ENCODE assay signal across 15 cellular contexts in the genomic region with DNA sequence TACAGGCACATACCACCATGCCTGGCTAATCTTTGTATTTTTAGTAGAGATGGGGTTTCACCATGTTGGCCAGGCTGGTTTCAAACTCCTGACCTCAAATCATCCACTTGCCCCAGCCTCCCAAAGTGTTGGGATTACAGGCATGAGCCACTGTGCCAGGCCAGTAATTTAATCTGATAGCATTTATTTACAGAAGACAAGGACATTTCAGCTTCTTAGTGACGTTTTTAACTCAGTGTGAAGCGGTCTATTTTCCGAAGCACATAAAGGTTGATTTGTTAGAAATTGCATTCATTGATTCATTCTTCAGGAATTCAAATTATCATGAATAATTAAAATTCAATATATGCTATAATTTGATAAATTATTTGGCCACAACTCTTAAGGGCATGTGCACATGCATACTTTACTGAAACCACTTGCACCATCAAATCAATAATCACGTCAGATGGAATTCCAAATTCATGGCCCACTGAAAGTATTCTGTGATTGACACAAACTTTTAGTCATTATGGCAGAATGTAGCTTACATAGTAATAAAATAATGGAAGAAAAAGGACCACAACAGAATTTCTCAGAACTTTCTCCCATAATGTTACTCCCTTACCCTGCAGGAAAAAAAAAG.
DNase-seq lines count a peak whose midpoint lies in the region; ATAC-seq, FAIRE-seq and TF ChIP-seq lines count a peak whose summit lies in the region.
"Had no signal": no experiment of that assay in that cellular context is flagged by ENCODE, and none has a peak within 500 bp of the region (broad histone marks: within the 10 kb centered on the region; RNA-seq: fewer than 3 reads in every experiment).

No MANE protein-coding gene starts in this region.

- peak overlapping the region in 1 of 2 experiments; percentile 72; a peak in 1 of 4 replicates for H3K27ac ChIP-seq in SK-N-SH (ENCODE audit: low read depth in 2 of 2, low read length in 1 of 2)
- H3K27ac ChIP-seq in pancreas: peak overlapping the region in 1 of 4 donors; percentile 44
- H3K27ac ChIP-seq: BLaER1, HL-60 had no signal

- no peaks in the 10 kb centered on the region for H3K27me3 Mint-ChIP-seq in type B pancreatic cell
- peaks cover 13% of the 10 kb centered on the region for H3K27me3 Mint-ChIP-seq in activated T-helper 2 cell treated with anti-CD3 and anti-CD28 coated beads, Interferon-gamma antibody, Interleukin-2, Interleukin-4, amounts not matched to agents 10 μg/mL and 5 μg/mL and 100 μg/mL, durations not matched to agents 14 hours and 24 hours and 36 hours (ENCODE audit: low read depth)
- H3K27me3 Mint-ChIP-seq: CD4-positive, CD25-positive, alpha-beta regulatory T cell had no signal

- H3K79me2 ChIP-seq in SK-N-SH (ENCODE audit: insufficient read depth): no peaks in the 10 kb centered on the region

- peaks cover 0 to 14% of the 10 kb centered on the region in 2 experiments; a peak in 2 of 4 replicates for H3K4me1 ChIP-seq in SK-N-SH (ENCODE audit: control insufficient read depth in 1 of 2, insufficient read depth in 2 of 2, low read depth in 1 of 2, low read length in 1 of 2)
- no peaks in the 10 kb centered on the region for H3K4me1 ChIP-seq in pancreas

- intact Hi-C loops in pancreas (cut with DNase I): no loop called here
- intact Hi-C loops in activated T-helper 2 cell treated with anti-CD3 and anti-CD28 coated beads, Interferon-gamma antibody, Interleukin-2, Interleukin-4, amounts not matched to agents 10 μg/mL and 5 μg/mL and 100 μg/mL, durations not matched to agents 14 hours and 24 hours and 36 hours (cut with micrococcal nuclease): no loop called here

- H3K4me1 Mint-ChIP-seq in type B pancreatic cell (ENCODE audit: unreplicated experiment): peaks cover 24% of the 10 kb centered on the region
- peaks cover 8% of the 10 kb centered on the region for H3K4me1 Mint-ChIP-seq in activated T-helper 2 cell treated with anti-CD3 and anti-CD28 coated beads, Interferon-gamma antibody, Interleukin-2, Interleukin-4, amounts not matched to agents 10 μg/mL and 5 μg/mL and 100 μg/mL, durations not matched to agents 14 hours and 24 hours and 36 hours (ENCODE audit: low read depth)

- H3K36me3 ChIP-seq in SK-N-SH (replicated peaks in 1 of 2; ENCODE audit: control insufficient read depth in 1 of 2, insufficient read depth in 2 of 2, low read length in 1 of 2) (no peaks in the 10 kb centered on the region), pancreas (no peaks in the 10 kb centered on the region)

- no peak for TF ChIP-seq EP300 in SK-N-SH (IDR thresholded peaks at IDR 0.05; ENCODE audit: borderline replicate concordance in 1 of 2, low read depth in 1 of 2, low read length in 1 of 2)

- H3K9me3 ChIP-seq in SK-N-SH: no peaks in the 10 kb centered on the region
- H3K9me3 ChIP-seq in pancreas: peaks cover 0 to 4% (median 0%) of the 10 kb centered on the region in 4 donors
- H3K9me3 ChIP-seq: BLaER1 had no signal

- FAIRE-seq in pancreas (lab: Jason Lieb, UNC): no peak

- H3F3A ChIP-seq in SK-N-SH (replicated peaks; ENCODE audit: insufficient read depth): no peaks in the 10 kb centered on the region

- POLR2A ChIA-PET in SK-N-SH (lab: Yijun Ruan, JAX): no interaction called here

- 65% methylated on average over 4 of the region's 4 CpGs for WGBS in SK-N-SH (ENCODE audit: low lambda C conversion rate)
- WGBS in pancreas, 2 donors: 30 to 32% methylated on average over 4 of the region's 4 CpGs

- no peak for DNase-seq in SK-N-SH
- peak in 1 of 6 donors; percentile 15 for DNase-seq in pancreas
- DNase-seq in type B pancreatic cell (ENCODE audit: extremely low spot score, unreplicated experiment): no peak
- DNase-seq in activated CD4-positive, alpha-beta T cell treated with anti-CD3 and anti-CD28 coated beads for 1 hour: no peak
- no peak for DNase-seq in activated T-helper 2 cell treated with anti-CD3 and anti-CD28 coated beads, Interferon-gamma antibody, Interleukin-2, Interleukin-4, amounts not matched to agents 10 μg/mL and 5 μg/mL and 100 μg/mL, durations not matched to agents 14 hours and 24 hours and 36 hours (ENCODE audit: low spot score)
- no peak for DNase-seq in C1 segment of cervical spinal cord (lab: John Stamatoyannopoulos, UW)
- DNase-seq: 8988T; AML-193; CD4-positive, CD25-positive, alpha-beta regulatory T cell; DMS53; GF-D8; HCEC 1CT had no signal

- H3K27ac Mint-ChIP-seq in type B pancreatic cell: peak overlapping the region; percentile 40
- no peak overlapping the region for H3K27ac Mint-ChIP-seq in activated T-helper 2 cell treated with anti-CD3 and anti-CD28 coated beads, Interferon-gamma antibody, Interleukin-2, Interleukin-4, amounts not matched to agents 10 μg/mL and 5 μg/mL and 100 μg/mL, durations not matched to agents 14 hours and 24 hours and 36 hours

- H3K9me2 ChIP-seq in SK-N-SH: no peaks in the 10 kb centered on the region

- H3K36me3 Mint-ChIP-seq in type B pancreatic cell: no peaks in the 10 kb centered on the region
- H3K36me3 Mint-ChIP-seq in activated T-helper 2 cell treated with anti-CD3 and anti-CD28 coated beads, Interferon-gamma antibody, Interleukin-2, Interleukin-4, amounts not matched to agents 10 μg/mL and 5 μg/mL and 100 μg/mL, durations not matched to agents 14 hours and 24 hours and 36 hours (ENCODE audit: low read depth): no peaks in the 10 kb centered on the region

- CTCF ChIA-PET in SK-N-SH (lab: Yijun Ruan, JAX): no interaction called here

- H3K9me3 Mint-ChIP-seq in type B pancreatic cell: no peaks in the 10 kb centered on the region
- no peaks in the 10 kb centered on the region for H3K9me3 Mint-ChIP-seq in activated T-helper 2 cell treated with anti-CD3 and anti-CD28 coated beads, Interferon-gamma antibody, Interleukin-2, Interleukin-4, amounts not matched to agents 10 μg/mL and 5 μg/mL and 100 μg/mL, durations not matched to agents 14 hours and 24 hours and 36 hours

- H4K20me1 ChIP-seq in SK-N-SH (ENCODE audit: insufficient read depth): no peaks in the 10 kb centered on the region
- H4K20me1 ChIP-seq: BLaER1 had no signal

- TF ChIP-seq CTCF in SK-N-SH (IDR thresholded peaks at IDR 0.05): no peak
- no peak for TF ChIP-seq CTCF in pancreas (IDR thresholded peaks at IDR 0.05)
- TF ChIP-seq CTCF in type B pancreatic cell (conservative IDR thresholded peaks at IDR 0.05): no peak

- ATAC-seq in SK-N-SH treated with all-trans-retinoic acid at 6 μM for 48 hours (no peak), pancreas (peak; percentile 40 to 78 (median 68))

- TF ChIP-seq RAD21 in SK-N-SH (IDR thresholded peaks at IDR 0.05; ENCODE audit: low read length): no peak

- no peak overlapping the region for H3K9ac ChIP-seq in SK-N-SH
- H3K9ac ChIP-seq: BLaER1 had no signal

- H3K4me3 Mint-ChIP-seq in type B pancreatic cell: no peak overlapping the region
- H3K4me3 Mint-ChIP-seq in activated T-helper 2 cell treated with anti-CD3 and anti-CD28 coated beads, Interferon-gamma antibody, Interleukin-2, Interleukin-4, amounts not matched to agents 10 μg/mL and 5 μg/mL and 100 μg/mL, durations not matched to agents 14 hours and 24 hours and 36 hours (ENCODE audit: low read depth): no peak overlapping the region
- H3K4me3 Mint-ChIP-seq: CD4-positive, CD25-positive, alpha-beta regulatory T cell had no signal

- no peak overlapping the region for H2AFZ ChIP-seq in SK-N-SH (ENCODE audit: low read depth)

- H3K4me3 ChIP-seq in SK-N-SH (ENCODE audit: low read depth in 2 of 2, low read length in 1 of 2) (no peak overlapping the region), pancreas (no peak overlapping the region)
- H3K4me3 ChIP-seq: BLaER1 had no signal

- 0 out of 2 replicates have a peak overlapping the region, but pooled peaks have one; percentile 14 for H3K4me2 ChIP-seq in SK-N-SH
- H3K4me2 ChIP-seq: BLaER1 had no signal

- H3K27me3 ChIP-seq in SK-N-SH (ENCODE audit: insufficient read depth) (no peaks in the 10 kb centered on the region), pancreas (no peaks in the 10 kb centered on the region)
- H3K27me3 ChIP-seq: BLaER1 had no signal

TF ChIP-seq in SK-N-SH, 30 proteins besides CTCF, POLR2A, EP300 and RAD21 (continues in another document):
- TF ChIP-seq FOXJ3 (CRISPR knock-in tag; IDR thresholded peaks at IDR 0.05) (no peak), SIN3A (IDR thresholded peaks at IDR 0.05; ENCODE audit: borderline replicate concordance, low read depth, low read length) (no peak)

TF ChIP-seq in SK-N-SH treated with all-trans-retinoic acid at 6 μM for 48 hours, 23 proteins besides CTCF, POLR2A, EP300 and RAD21 (continues in another document):
- no peak for TF ChIP-seq ESRRG (CRISPR knock-in tag; IDR thresholded peaks at IDR 0.05)
- TF ChIP-seq, protein P1, sequence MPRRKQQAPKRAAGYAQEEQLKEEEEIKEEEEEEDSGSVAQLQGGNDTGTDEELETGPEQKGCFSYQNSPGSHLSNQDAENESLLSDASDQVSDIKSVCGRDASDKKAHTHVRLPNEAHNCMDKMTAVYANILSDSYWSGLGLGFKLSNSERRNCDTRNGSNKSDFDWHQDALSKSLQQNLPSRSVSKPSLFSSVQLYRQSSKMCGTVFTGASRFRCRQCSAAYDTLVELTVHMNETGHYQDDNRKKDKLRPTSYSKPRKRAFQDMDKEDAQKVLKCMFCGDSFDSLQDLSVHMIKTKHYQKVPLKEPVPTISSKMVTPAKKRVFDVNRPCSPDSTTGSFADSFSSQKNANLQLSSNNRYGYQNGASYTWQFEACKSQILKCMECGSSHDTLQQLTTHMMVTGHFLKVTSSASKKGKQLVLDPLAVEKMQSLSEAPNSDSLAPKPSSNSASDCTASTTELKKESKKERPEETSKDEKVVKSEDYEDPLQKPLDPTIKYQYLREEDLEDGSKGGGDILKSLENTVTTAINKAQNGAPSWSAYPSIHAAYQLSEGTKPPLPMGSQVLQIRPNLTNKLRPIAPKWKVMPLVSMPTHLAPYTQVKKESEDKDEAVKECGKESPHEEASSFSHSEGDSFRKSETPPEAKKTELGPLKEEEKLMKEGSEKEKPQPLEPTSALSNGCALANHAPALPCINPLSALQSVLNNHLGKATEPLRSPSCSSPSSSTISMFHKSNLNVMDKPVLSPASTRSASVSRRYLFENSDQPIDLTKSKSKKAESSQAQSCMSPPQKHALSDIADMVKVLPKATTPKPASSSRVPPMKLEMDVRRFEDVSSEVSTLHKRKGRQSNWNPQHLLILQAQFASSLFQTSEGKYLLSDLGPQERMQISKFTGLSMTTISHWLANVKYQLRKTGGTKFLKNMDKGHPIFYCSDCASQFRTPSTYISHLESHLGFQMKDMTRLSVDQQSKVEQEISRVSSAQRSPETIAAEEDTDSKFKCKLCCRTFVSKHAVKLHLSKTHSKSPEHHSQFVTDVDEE (CRISPR knock-in tag; IDR thresholded peaks at IDR 0.05): no peak
- TF ChIP-seq ZNF8 (CRISPR knock-in tag; IDR thresholded peaks at IDR 0.05): no peak
- no peak for TF ChIP-seq ZC3H10 (CRISPR knock-in tag; IDR thresholded peaks at IDR 0.05)
- no peak for TF ChIP-seq CSDC2 (CRISPR knock-in tag; IDR thresholded peaks at IDR 0.05)
- TF ChIP-seq TOX (CRISPR knock-in tag; IDR thresholded peaks at IDR 0.05; ENCODE audit: borderline replicate concordance): no peak
